8 cellular contexts compared by ENCODE assay signal in genomic region chr7:43954524-43955228, GRCh38.
DNase-seq lines count a peak whose midpoint lies in the region; ATAC-seq lines count a peak whose summit lies in the region.

No MANE protein-coding gene starts in this region.

- ATAC-seq in HG02798 (IDR thresholded peaks at IDR 0.05; ENCODE audit: poor library complexity, unreplicated experiment): peak; percentile 54

- H3K27ac ChIP-seq in layer of hippocampus (ENCODE audit: low read depth, low read length): peak overlapping the region; percentile 7

- H3K27me3 ChIP-seq in layer of hippocampus (ENCODE audit: control insufficient read depth, insufficient read depth, low read length): no peaks in the 10 kb centered on the region

- peak; percentile 34 for DNase-seq in 8988T
- peak; percentile 63 for DNase-seq in EL
- DNase-seq in NCI-H82 treated with DMSO at 0.1 percent for 48 hours (lab: John Stamatoyannopoulos, UW; ENCODE audit: unreplicated experiment): peak; percentile 52
- DNase-seq in brain pericyte (ENCODE audit: low read depth, low spot score): peak; percentile 13
- DNase-seq in ecto neural progenitor cell (ENCODE audit: low spot score): no peak
- no peak for DNase-seq in NCI-H1048 (lab: John Stamatoyannopoulos, UW)

Comparison
In these comparisons a context has a peak if more than half of its experiments do, and no peak if none do; other contexts are left out.
1. DNase-seq: peak in 8988T (single experiment), EL (single experiment), NCI-H82 treated with DMSO at 0.1 percent for 48 hours (single experiment) and brain pericyte (single experiment); none in ecto neural progenitor cell (single experiment) and NCI-H1048 (single experiment).